ENCODE assay signal across 1 cellular context in genomic region chr2:215461836-215462532, GRCh38.
TF ChIP-seq lines count a peak whose summit lies in the region.

No MANE protein-coding gene starts in this region.

TF ChIP-seq in IMR-90, 13 proteins besides CTCF, POLR2A, EP300 and RAD21 (continued from another document):
- TF ChIP-seq ELK1 (IDR thresholded peaks at IDR 0.05; ENCODE audit: borderline replicate concordance, low read depth, low read length) (no peak), CHD1 (IDR thresholded peaks at IDR 0.05; ENCODE audit: low read depth, low read length) (no peak), MXI1 (IDR thresholded peaks at IDR 0.05; ENCODE audit: borderline replicate concordance, low read depth, low read length) (no peak), MAFK (IDR thresholded peaks at IDR 0.05; ENCODE audit: low read depth, low read length) (no peak), RFX5 (IDR thresholded peaks at IDR 0.05; ENCODE audit: low read depth, low read length) (no peak), MAZ (IDR thresholded peaks at IDR 0.05; ENCODE audit: borderline replicate concordance, low read depth, low read length) (no peak), SMC3 (IDR thresholded peaks at IDR 0.05; ENCODE audit: low read depth, low read length) (no peak), BHLHE40 (IDR thresholded peaks at IDR 0.05; ENCODE audit: low read depth, low read length) (no peak), RCOR1 (IDR thresholded peaks at IDR 0.05; ENCODE audit: insufficient replicate concordance, low read length) (no peak)
